Comparison of ENCODE assay signal across 14 cellular contexts in the genomic region with DNA sequence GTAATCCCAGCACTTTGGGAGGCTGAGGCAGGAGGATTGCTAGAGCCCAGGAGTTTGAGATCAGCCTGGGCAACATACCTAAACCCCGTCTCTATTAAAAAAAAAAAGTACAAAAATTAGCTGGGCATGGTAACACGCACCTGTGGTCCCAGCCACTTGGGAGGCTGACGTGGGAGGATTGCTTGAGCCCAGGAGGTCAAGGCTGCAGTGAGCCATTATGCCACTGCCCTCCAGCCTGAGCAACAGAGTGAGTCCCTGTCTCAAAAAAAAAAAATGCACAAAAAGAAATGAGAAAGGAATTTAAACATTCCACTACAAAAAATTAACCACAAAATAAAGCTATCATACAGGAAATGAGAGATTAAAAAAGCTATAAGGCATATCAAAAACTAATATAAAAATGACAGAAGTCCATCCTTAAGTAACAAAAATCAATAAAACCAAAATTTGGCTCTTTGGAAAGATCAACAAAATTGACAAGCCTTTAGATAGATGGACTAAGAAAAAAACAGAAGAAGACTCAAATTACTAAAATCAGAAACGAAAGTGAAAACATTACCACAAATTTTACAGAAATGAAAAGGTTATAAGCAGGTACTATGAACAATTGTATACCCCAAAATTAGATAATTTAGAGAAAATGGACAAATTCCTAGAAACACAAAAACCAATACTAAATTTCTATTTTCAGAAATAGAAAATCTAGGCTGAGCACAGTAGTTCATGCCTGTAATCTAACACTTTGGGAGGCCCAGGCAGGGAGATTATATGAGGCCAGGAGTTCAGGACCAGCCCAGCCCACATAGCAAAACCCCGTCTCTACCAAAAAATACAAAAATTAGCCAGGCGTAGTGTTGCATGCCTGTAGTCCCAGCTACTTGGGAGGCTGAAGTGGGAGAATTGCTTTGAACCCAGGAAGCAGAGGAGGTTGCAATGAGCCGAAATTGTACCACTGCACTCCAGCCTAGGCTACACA. TPM values are rescaled to one million over a fixed set of nuclear protein-coding genes. Genes with fewer than 3 reads are reported as not detected.
A peak's percentile ranks its signal among the peaks of the same experiment; 100 is the strongest.
DNase-seq lines count a peak whose midpoint lies in the region; ATAC-seq, FAIRE-seq and TF ChIP-seq lines count a peak whose summit lies in the region.
"Had no signal": no experiment of that assay in that cellular context is flagged by ENCODE, and none has a peak within 500 bp of the region (broad histone marks: within the 10 kb centered on the region; RNA-seq: fewer than 3 reads in every experiment).

No MANE protein-coding gene starts in this region.

- peaks cover 36% of the 10 kb centered on the region for H3K27me3 Mint-ChIP-seq in CD4-positive, CD25-positive, alpha-beta regulatory T cell

- no peaks in the 10 kb centered on the region for H3K4me1 ChIP-seq in CD4-positive, CD25-positive, alpha-beta regulatory T cell (ENCODE audit: control insufficient read depth, insufficient read depth, low read length, poor library complexity, severe bottlenecking)
- no peaks in the 10 kb centered on the region for H3K4me1 ChIP-seq in thyroid gland
- H3K4me1 ChIP-seq: gastrocnemius medialis, left lung, stomach had no signal

- no peak for TF ChIP-seq POLR2A in thyroid gland (IDR thresholded peaks at IDR 0.05)

- intact Hi-C loops in thyroid gland (cut with DNase I), result no loop called here

- WGBS in thyroid gland, 2 donors, result 73% methylated on average over 7 of the region's 7 CpGs

- H3K27me3 ChIP-seq in CD4-positive, CD25-positive, alpha-beta regulatory T cell (ENCODE audit: control insufficient read depth, insufficient read depth, low read length), result peaks cover 5% of the 10 kb centered on the region
- no peaks in the 10 kb centered on the region for H3K27me3 ChIP-seq in thyroid gland
- H3K27me3 ChIP-seq: gastrocnemius medialis, left lung, stomach had no signal

- ATAC-seq in CD4-positive, CD25-positive, alpha-beta regulatory T cell (ENCODE audit: low read depth in 2 of 2), result no peak
- ATAC-seq in HG02759 (IDR thresholded peaks at IDR 0.05; ENCODE audit: unreplicated experiment) (peak; percentile 78), HG03521 (IDR thresholded peaks at IDR 0.05; ENCODE audit: unreplicated experiment) (peak; percentile 82)
- ATAC-seq: gastrocnemius medialis, left lung had no signal

- DNase-seq in CD4-positive, CD25-positive, alpha-beta regulatory T cell, result peak in 1 of 3 donors; percentile 54
- no peak for DNase-seq in GM19239 (ENCODE audit: insufficient read length, low spot score)
- no peak for DNase-seq in D341Med (ENCODE audit: low spot score)
- DNase-seq in thyroid gland, result no peak
- DNase-seq in pons (ENCODE audit: low spot score), result no peak
- DNase-seq in activated naive CD4-positive, alpha-beta T cell treated with Interleukin-2 at 50 U/mL for 16 hours, result no peak
- DNase-seq: gastrocnemius medialis, left lung, NCI-H748 treated with DMSO at 0.1 percent for 48 hours, stomach had no signal

- no peak overlapping the region for H3K27ac ChIP-seq in CD4-positive, CD25-positive, alpha-beta regulatory T cell (ENCODE audit: insufficient read depth, low read length, poor library complexity, severe bottlenecking)
- H3K27ac ChIP-seq in thyroid gland, result no peak overlapping the region
- H3K27ac ChIP-seq: gastrocnemius medialis, left lung, neutrophil, stomach had no signal

- no peak for TF ChIP-seq CTCF in thyroid gland (IDR thresholded peaks at IDR 0.05)

- peaks cover 6 to 15% (median 9%) of the 10 kb centered on the region in 4 donors for H3K4me1 Mint-ChIP-seq in CD4-positive, CD25-positive, alpha-beta regulatory T cell

- peak; percentile 93 for FAIRE-seq in GM19239 (lab: Jason Lieb, UNC)

- H3K9me3 Mint-ChIP-seq in CD4-positive, CD25-positive, alpha-beta regulatory T cell, result peaks cover 0 to 20% (median 8%) of the 10 kb centered on the region in 7 donors

- H3K27ac Mint-ChIP-seq in CD4-positive, CD25-positive, alpha-beta regulatory T cell, result peak overlapping the region in 2 of 3 donors; percentile 3 to 39
- H3K27ac Mint-ChIP-seq: activated T-helper 2 cell treated with anti-CD3 and anti-CD28 coated beads, Interferon-gamma antibody, Interleukin-2, Interleukin-4, amounts not matched to agents 10 μg/mL and 5 μg/mL and 100 μg/mL, durations not matched to agents 14 hours and 24 hours and 36 hours had no signal

- H3K4me3 Mint-ChIP-seq in CD4-positive, CD25-positive, alpha-beta regulatory T cell, result peak overlapping the region in 1 of 4 donors; percentile 0

- peaks cover 13 to 16% of the 10 kb centered on the region in 2 experiments for H3K9me3 ChIP-seq in CD4-positive, CD25-positive, alpha-beta regulatory T cell (ENCODE audit: control insufficient read depth in 2 of 2, low read length in 2 of 2)
- H3K9me3 ChIP-seq in thyroid gland, result no peaks in the 10 kb centered on the region
- H3K9me3 ChIP-seq: gastrocnemius medialis, neutrophil had no signal

- H3K4me3 ChIP-seq in CD4-positive, CD25-positive, alpha-beta regulatory T cell (ENCODE audit: low read depth, low read length), result peak overlapping the region; percentile 53
- H3K4me3 ChIP-seq in thyroid gland (replicated peaks in 1 of 3), result no peak overlapping the region
- H3K4me3 ChIP-seq: gastrocnemius medialis, left lung, stomach had no signal

- H3K36me3 ChIP-seq in CD4-positive, CD25-positive, alpha-beta regulatory T cell (ENCODE audit: control insufficient read depth, insufficient read depth, low read length), result no peaks in the 10 kb centered on the region
- H3K36me3 ChIP-seq in thyroid gland, result no peaks in the 10 kb centered on the region
- H3K36me3 ChIP-seq: gastrocnemius medialis, left lung, neutrophil, stomach had no signal

- H3K36me3 Mint-ChIP-seq in CD4-positive, CD25-positive, alpha-beta regulatory T cell, result peaks cover 4% of the 10 kb centered on the region

RNA-seq across cellular contexts. Expression of a gene that starts 42.4 kb away (rescaled TPM):
- 0.27 TPM for total RNA-seq in CD4-positive, CD25-positive, alpha-beta regulatory T cell
- polyA plus RNA-seq in CD4-positive, CD25-positive, alpha-beta regulatory T cell, result not detected
- 10 to 100 TPM; 16.5 to 25.0 (median 20.4) TPM for total RNA-seq in thyroid gland

Comparison
In these comparisons a context has a peak if more than half of its experiments do, and no peak if none do; other contexts are left out.
1. ATAC-seq: peak in HG02759 (single experiment) and HG03521 (single experiment); none in CD4-positive, CD25-positive, alpha-beta regulatory T cell (0 of 2).
2. RNA of a gene that starts 42.4 kb away (total RNA-seq): 16.5 to 25.0 TPM in thyroid gland; 0.27 TPM in CD4-positive, CD25-positive, alpha-beta regulatory T cell (single experiment); every median in the first group is over 10 times any median in the second.